In genomic region chr4:7147661-7148310, GRCh38 we compare ENCODE assay signal across 28 cellular contexts. TPM values are rescaled to one million over a fixed set of nuclear protein-coding genes. Genes with fewer than 3 reads are reported as not detected.
"Had no signal": no experiment of that assay in that cellular context is flagged by ENCODE, and none has a peak within 500 bp of the region (broad histone marks: within the 10 kb centered on the region; RNA-seq: fewer than 3 reads in every experiment).

No MANE protein-coding gene starts in this region.

- DNase-seq: activated B cell treated with CpG ODN at 0.5 μM for 24 hours; activated CD4-positive, alpha-beta T cell treated with anti-CD3 and anti-CD28 coated beads for 36 hours; activated CD4-positive, alpha-beta T cell treated with anti-CD3 and anti-CD28 coated beads, Interleukin-2, amount 50 U/mL, for 4 hours; activated CD8-positive, alpha-beta memory T cell treated with anti-CD3 and anti-CD28 coated beads, Interleukin-2, amount 50 U/mL, for 48 hours; activated naive CD4-positive, alpha-beta T cell treated with Interleukin-2 at 50 U/mL for 16 hours; activated naive CD8-positive, alpha-beta T cell treated with anti-CD3 and anti-CD28 coated beads for 36 hours; activated T-cell treated with anti-CD3 and anti-CD28 coated beads, Interleukin-2, amount 50 U/mL, for 48 hours; effector memory CD8-positive, alpha-beta T cell; glutamatergic neuron; immature natural killer cell; kidney glomerular epithelial cell; left ventricle myocardium inferior; mammary epithelial cell; midbrain; natural killer cell; sigmoid colon; stimulated activated CD4-positive, alpha-beta T cell treated with anti-CD3 and anti-CD28 coated beads, Interleukin-15, amount 100 ng/mL, for 24 hours; stimulated activated naive CD4-positive, alpha-beta T cell; T-helper 9 cell; testis; upper lobe of left lung had no signal

- H3K4me1 ChIP-seq: left ventricle myocardium inferior, sigmoid colon, testis, upper lobe of left lung had no signal

- H3K27ac Mint-ChIP-seq: activated B cell treated with CpG ODN at 0.5 μM for 24 hours; activated CD4-positive, alpha-beta T cell treated with anti-CD3 and anti-CD28 coated beads for 36 hours; activated naive CD8-positive, alpha-beta T cell treated with anti-CD3 and anti-CD28 coated beads for 36 hours; effector memory CD8-positive, alpha-beta T cell; immature natural killer cell; natural killer cell had no signal

- H3K4me2 ChIP-seq: hepatocyte, smooth muscle cell had no signal

- ATAC-seq: activated CD4-positive, alpha-beta T cell treated with anti-CD3 and anti-CD28 coated beads for 36 hours; effector memory CD8-positive, alpha-beta T cell; esophagus mucosa; natural killer cell had no signal

- H3K4me3 Mint-ChIP-seq: activated B cell treated with CpG ODN at 0.5 μM for 24 hours; activated CD4-positive, alpha-beta T cell treated with anti-CD3 and anti-CD28 coated beads for 36 hours; activated naive CD8-positive, alpha-beta T cell treated with anti-CD3 and anti-CD28 coated beads for 36 hours; central memory CD8-positive, alpha-beta T cell; effector memory CD8-positive, alpha-beta T cell; immature natural killer cell; natural killer cell had no signal

- H3K9me3 Mint-ChIP-seq: activated B cell treated with CpG ODN at 0.5 μM for 24 hours; activated naive CD8-positive, alpha-beta T cell treated with anti-CD3 and anti-CD28 coated beads for 36 hours; central memory CD8-positive, alpha-beta T cell; effector memory CD8-positive, alpha-beta T cell; immature natural killer cell; natural killer cell had no signal

- H3K27me3 ChIP-seq: hepatocyte, sigmoid colon, testis, upper lobe of left lung had no signal

- H3K4me3 ChIP-seq: hepatocyte, left ventricle myocardium inferior, sigmoid colon, smooth muscle cell, testis, upper lobe of left lung had no signal

- H2AFZ ChIP-seq: hepatocyte had no signal

- H3K4me1 Mint-ChIP-seq: activated B cell treated with CpG ODN at 0.5 μM for 24 hours; activated CD4-positive, alpha-beta T cell treated with anti-CD3 and anti-CD28 coated beads for 36 hours; activated naive CD8-positive, alpha-beta T cell treated with anti-CD3 and anti-CD28 coated beads for 36 hours; central memory CD8-positive, alpha-beta T cell had no signal

- H3K36me3 ChIP-seq: left ventricle myocardium inferior, sigmoid colon, upper lobe of left lung had no signal

- H3K27ac ChIP-seq: hepatocyte, left ventricle myocardium inferior, sigmoid colon, testis, upper lobe of left lung had no signal

- H3K36me3 Mint-ChIP-seq: activated naive CD8-positive, alpha-beta T cell treated with anti-CD3 and anti-CD28 coated beads for 36 hours; immature natural killer cell; natural killer cell had no signal

- H3K9me3 ChIP-seq: left ventricle myocardium inferior, sigmoid colon, testis, upper lobe of left lung had no signal

RNA-seq across cellular contexts. Expression of gene SORCS2, which starts 44.6 kb away (rescaled TPM):
- total RNA-seq: activated B cell treated with CpG ODN at 0.5 μM for 24 hours; activated CD8-positive, alpha-beta memory T cell treated with anti-CD3 and anti-CD28 coated beads for 36 hours; activated naive CD8-positive, alpha-beta T cell treated with anti-CD3 and anti-CD28 coated beads for 36 hours; endothelial cell of umbilical vein; T-helper 1 cell treated with Interleukin-12 subunit alpha and Interleukin-12 subunit beta and Interleukin-4 antibody, amounts not matched to agents 30 ng/mL and 1 ng/mL, for 36 hours had no signal
- polyA plus RNA-seq: endothelial cell of umbilical vein had no signal
